In genomic region chr15:71691700-71692417, GRCh38 we compare ENCODE assay signal across 10 cellular contexts.
DNase-seq lines count a peak whose midpoint lies in the region; ATAC-seq and TF ChIP-seq lines count a peak whose summit lies in the region.
"Had no signal": no experiment of that assay in that cellular context is flagged by ENCODE, and none has a peak within 500 bp of the region (broad histone marks: within the 10 kb centered on the region; RNA-seq: fewer than 3 reads in every experiment).

No MANE protein-coding gene starts in this region.

- TF ChIP-seq CTCF in astrocyte of the cerebellum (IDR thresholded peaks at IDR 0.05; ENCODE audit: low read depth, low read length, missing control alignments): no peak
- TF ChIP-seq CTCF in stomach (IDR thresholded peaks at IDR 0.05): no peak

- CTCF ChIA-PET in HEK293T (lab: Yijun Ruan, JAX): interaction anchor here (0.7 to 1.3 kb wide), 3 partner anchors 22 to 56 kb away, joined by 3 to 4 read pairs (median 4); no protein-coding TSS in a partner anchor

- 23% methylated on average over 9 of the region's 9 CpGs for WGBS in right cardiac atrium
- WGBS in stomach, 5 donors: 20 to 38% (median 22%) methylated on average over 9 of the region's 9 CpGs

- H3K27me3 ChIP-seq in right cardiac atrium (ENCODE audit: control insufficient read depth, insufficient read depth) (no peaks in the 10 kb centered on the region), stomach (no peaks in the 10 kb centered on the region)

- POLR2A ChIA-PET in HEK293T (lab: Yijun Ruan, JAX): interaction anchor here (0.6 kb wide), 1 partner anchor 30 kb away, joined by 3 read pairs; no protein-coding TSS in a partner anchor

- in situ Hi-C loops in astrocyte of the cerebellum (cut with HindIII; ENCODE audit: low sequenced_read_pairs): no loop called here

- no peak for TF ChIP-seq POLR2A in stomach (IDR thresholded peaks at IDR 0.05)

- ATAC-seq in right cardiac atrium (peak; percentile 86 to 91), HG02870 (IDR thresholded peaks at IDR 0.05; ENCODE audit: unreplicated experiment) (no peak), HG03097 (IDR thresholded peaks at IDR 0.05; ENCODE audit: low FRiP score, unreplicated experiment) (no peak)

- H3K27ac ChIP-seq in right cardiac atrium (ENCODE audit: low read length): peak overlapping the region; percentile 92
- peak overlapping the region; percentile 66 to 87 (median 79) for H3K27ac ChIP-seq in stomach

- DNase-seq in HCEC 1CT (peak; percentile 63), astrocyte of the cerebellum (ENCODE audit: low read depth) (peak; percentile 99), right cardiac atrium (peak in 2 of 3 donors; percentile 20 to 53), stomach (peak; percentile 71), HEK293T (ENCODE audit: extremely low spot score) (no peak)
- DNase-seq in activated CD4-positive, alpha-beta T cell treated with anti-CD3 and anti-CD28 coated beads for 1 hour: no peak
- DNase-seq: naive B cell, NCI-H1417 had no signal

- no peak overlapping the region for H3K4me3 ChIP-seq in astrocyte of the cerebellum (ENCODE audit: low read depth, low read length)
- H3K4me3 ChIP-seq in right cardiac atrium (ENCODE audit: low read length): no peak overlapping the region
- no peak overlapping the region for H3K4me3 ChIP-seq in stomach

- no peak for TF ChIP-seq EP300 in stomach (IDR thresholded peaks at IDR 0.05)

- H3K36me3 ChIP-seq in stomach: no peaks in the 10 kb centered on the region

- H3K4me1 ChIP-seq in right cardiac atrium (ENCODE audit: control insufficient read depth, insufficient read depth, low read length): peaks cover 2% of the 10 kb centered on the region
- peaks cover 16 to 38% (median 28%) of the 10 kb centered on the region in 4 donors for H3K4me1 ChIP-seq in stomach

- intact Hi-C loops in right cardiac atrium (cut with DNase I): no loop called here
- intact Hi-C loops in stomach (cut with DNase I; ENCODE audit: low total_unique reads): no loop called here

- H3K9me3 ChIP-seq in right cardiac atrium (ENCODE audit: control insufficient read depth, low read length): no peaks in the 10 kb centered on the region
- no peaks in the 10 kb centered on the region for H3K9me3 ChIP-seq in stomach

TF ChIP-seq in HEK293T, 16 proteins besides CTCF, POLR2A, EP300 and RAD21:
- TF ChIP-seq TARDBP (IDR thresholded peaks at IDR 0.05) (no peak), SP1 (IDR thresholded peaks at IDR 0.05) (no peak), CTBP1 (IDR thresholded peaks at IDR 0.05; ENCODE audit: borderline replicate concordance) (no peak), SUZ12 (IDR thresholded peaks at IDR 0.05) (no peak)

Comparison
In these comparisons a context has a peak if more than half of its experiments do, and no peak if none do; other contexts are left out.
1. DNase-seq: peak in HCEC 1CT (single experiment), astrocyte of the cerebellum (single experiment), right cardiac atrium (2 of 3) and stomach (single experiment); none in activated CD4-positive, alpha-beta T cell treated with anti-CD3 and anti-CD28 coated beads for 1 hour (single experiment) and HEK293T (single experiment).
2. ATAC-seq: peak in right cardiac atrium (2 of 2); none in HG02870 (single experiment) and HG03097 (single experiment).